In the genomic region with DNA sequence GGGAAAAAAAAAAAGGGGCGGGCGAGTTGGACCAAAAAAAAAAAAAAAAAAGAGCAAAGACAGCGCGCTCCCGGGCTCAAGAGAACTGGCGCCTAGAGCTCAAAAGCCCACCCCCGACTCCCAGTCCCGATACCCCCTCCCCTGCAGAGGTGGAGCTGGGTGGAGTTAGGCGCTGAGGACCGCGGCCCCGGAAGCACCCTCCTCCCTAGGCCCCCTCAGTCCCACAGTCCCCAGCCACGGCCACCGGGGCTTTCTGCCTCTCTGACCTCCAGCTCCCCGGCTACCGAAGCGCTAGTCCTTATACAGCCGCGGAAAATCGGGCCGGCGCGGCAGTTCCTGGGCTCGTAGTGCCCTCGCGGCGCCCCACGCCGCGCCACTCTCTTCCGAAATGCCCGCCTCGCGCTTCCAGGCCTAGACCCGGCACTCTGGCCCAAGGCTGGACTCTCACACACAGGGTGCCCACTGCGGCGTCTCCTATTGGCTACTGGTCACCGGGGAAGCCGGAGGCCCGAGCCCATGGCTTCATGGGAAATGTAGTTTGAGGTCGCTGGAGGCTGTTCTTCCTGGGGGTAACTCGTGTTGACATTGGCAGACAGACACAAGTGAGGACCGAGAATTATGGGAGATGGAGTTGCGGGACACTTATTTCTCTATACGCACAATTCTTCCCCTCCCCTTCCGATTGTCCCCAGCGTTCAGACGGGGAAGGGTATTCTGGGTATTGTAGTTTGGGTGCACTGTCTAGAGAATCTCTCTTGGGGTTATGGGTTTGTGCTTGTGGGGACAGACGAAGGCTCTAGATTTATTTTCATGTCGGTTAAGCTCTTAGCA, we compare ENCODE assay signal across 1 cellular context.
TF ChIP-seq lines count a peak whose summit lies in the region.

Gene ENOX2, minus strand, starts transcription at position 427 of the 831 bp plus-strand sequence. CDS start 199,993 bp downstream, outside the sequence.

TF ChIP-seq in K562, 482 proteins besides CTCF, POLR2A, EP300 and RAD21 (continued from another document and continues in another):
- TF ChIP-seq THAP12 (CRISPR knock-in tag; IDR thresholded peaks at IDR 0.05): 0 out of 2 replicates have a peak, but pooled peaks have one; percentile 40
- no peak for TF ChIP-seq SNRNP70 (optimal IDR thresholded peaks at IDR 0.05; ENCODE audit: low read depth, low read length)
- TF ChIP-seq BRF1 (IDR thresholded peaks at IDR 0.05; ENCODE audit: borderline replicate concordance, extremely low read depth, insufficient read length): no peak
- no peak for TF ChIP-seq ZNF57 (CRISPR knock-in tag; IDR thresholded peaks at IDR 0.05)
- TF ChIP-seq, protein P1, sequence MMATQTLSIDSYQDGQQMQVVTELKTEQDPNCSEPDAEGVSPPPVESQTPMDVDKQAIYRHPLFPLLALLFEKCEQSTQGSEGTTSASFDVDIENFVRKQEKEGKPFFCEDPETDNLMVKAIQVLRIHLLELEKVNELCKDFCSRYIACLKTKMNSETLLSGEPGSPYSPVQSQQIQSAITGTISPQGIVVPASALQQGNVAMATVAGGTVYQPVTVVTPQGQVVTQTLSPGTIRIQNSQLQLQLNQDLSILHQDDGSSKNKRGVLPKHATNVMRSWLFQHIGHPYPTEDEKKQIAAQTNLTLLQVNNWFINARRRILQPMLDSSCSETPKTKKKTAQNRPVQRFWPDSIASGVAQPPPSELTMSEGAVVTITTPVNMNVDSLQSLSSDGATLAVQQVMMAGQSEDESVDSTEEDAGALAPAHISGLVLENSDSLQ (IDR thresholded peaks at IDR 0.05): peak; percentile 83
- TF ChIP-seq NELFE (IDR thresholded peaks at IDR 0.05; ENCODE audit: insufficient read depth, insufficient read length): no peak
- TF ChIP-seq PHF20 (IDR thresholded peaks at IDR 0.05; ENCODE audit: partially characterized antibody): peak; percentile 95
- no peak for TF ChIP-seq ZC3H8 (IDR thresholded peaks at IDR 0.05)
- peak; percentile 41; the same call in 1 of the 2 replicates for TF ChIP-seq C11orf30 (IDR thresholded peaks at IDR 0.05; ENCODE audit: low read depth)
- peak; percentile 92 for TF ChIP-seq ZNF384 (IDR thresholded peaks at IDR 0.05; ENCODE audit: low read depth, low read length)
- no peak for TF ChIP-seq KDM1A (IDR thresholded peaks at IDR 0.05)
- no peak for TF ChIP-seq MYNN (IDR thresholded peaks at IDR 0.05)
- no peak for TF ChIP-seq MYNN (CRISPR knock-in tag; IDR thresholded peaks at IDR 0.05)
- TF ChIP-seq WHSC1 (IDR thresholded peaks at IDR 0.05; ENCODE audit: low read length): no peak
- no peak for TF ChIP-seq RFX7 (CRISPR knock-in tag; IDR thresholded peaks at IDR 0.05)
- TF ChIP-seq, protein P2, sequence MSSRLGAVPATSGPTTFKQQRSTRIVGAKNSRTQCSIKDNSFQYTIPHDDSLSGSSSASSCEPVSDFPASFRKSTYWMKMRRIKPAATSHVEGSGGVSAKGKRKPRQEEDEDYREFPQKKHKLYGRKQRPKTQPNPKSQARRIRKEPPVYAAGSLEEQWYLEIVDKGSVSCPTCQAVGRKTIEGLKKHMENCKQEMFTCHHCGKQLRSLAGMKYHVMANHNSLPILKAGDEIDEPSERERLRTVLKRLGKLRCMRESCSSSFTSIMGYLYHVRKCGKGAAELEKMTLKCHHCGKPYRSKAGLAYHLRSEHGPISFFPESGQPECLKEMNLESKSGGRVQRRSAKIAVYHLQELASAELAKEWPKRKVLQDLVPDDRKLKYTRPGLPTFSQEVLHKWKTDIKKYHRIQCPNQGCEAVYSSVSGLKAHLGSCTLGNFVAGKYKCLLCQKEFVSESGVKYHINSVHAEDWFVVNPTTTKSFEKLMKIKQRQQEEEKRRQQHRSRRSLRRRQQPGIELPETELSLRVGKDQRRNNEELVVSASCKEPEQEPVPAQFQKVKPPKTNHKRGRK (tag; IDR thresholded peaks at IDR 0.05): no peak
- TF ChIP-seq SIN3A (IDR thresholded peaks at IDR 0.05; ENCODE audit: borderline replicate concordance in 2 of 2, control insufficient read depth in 1 of 2, low read depth in 2 of 2, low read length in 2 of 2): peak in 1 of 2 experiments; percentile 32; a peak in 1 of 4 replicates
- TF ChIP-seq ZNF280B (CRISPR knock-in tag; IDR thresholded peaks at IDR 0.05): no peak
- TF ChIP-seq, protein P3, sequence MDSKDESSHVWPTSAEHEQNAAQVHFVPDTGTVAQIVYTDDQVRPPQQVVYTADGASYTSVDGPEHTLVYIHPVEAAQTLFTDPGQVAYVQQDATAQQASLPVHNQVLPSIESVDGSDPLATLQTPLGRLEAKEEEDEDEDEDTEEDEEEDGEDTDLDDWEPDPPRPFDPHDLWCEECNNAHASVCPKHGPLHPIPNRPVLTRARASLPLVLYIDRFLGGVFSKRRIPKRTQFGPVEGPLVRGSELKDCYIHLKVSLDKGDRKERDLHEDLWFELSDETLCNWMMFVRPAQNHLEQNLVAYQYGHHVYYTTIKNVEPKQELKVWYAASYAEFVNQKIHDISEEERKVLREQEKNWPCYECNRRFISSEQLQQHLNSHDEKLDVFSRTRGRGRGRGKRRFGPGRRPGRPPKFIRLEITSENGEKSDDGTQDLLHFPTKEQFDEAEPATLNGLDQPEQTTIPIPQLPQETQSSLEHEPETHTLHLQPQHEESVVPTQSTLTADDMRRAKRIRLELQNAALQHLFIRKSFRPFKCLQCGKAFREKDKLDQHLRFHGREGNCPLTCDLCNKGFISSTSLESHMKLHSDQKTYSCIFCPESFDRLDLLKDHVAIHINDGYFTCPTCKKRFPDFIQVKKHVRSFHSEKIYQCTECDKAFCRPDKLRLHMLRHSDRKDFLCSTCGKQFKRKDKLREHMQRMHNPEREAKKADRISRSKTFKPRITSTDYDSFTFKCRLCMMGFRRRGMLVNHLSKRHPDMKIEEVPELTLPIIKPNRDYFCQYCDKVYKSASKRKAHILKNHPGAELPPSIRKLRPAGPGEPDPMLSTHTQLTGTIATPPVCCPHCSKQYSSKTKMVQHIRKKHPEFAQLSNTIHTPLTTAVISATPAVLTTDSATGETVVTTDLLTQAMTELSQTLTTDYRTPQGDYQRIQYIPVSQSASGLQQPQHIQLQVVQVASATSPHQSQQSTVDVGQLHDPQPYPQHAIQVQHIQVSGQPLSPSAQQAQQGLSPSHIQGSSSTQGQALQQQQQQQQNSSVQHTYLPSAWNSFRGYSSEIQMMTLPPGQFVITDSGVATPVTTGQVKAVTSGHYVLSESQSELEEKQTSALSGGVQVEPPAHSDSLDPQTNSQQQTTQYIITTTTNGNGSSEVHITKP (IDR thresholded peaks at IDR 0.05; ENCODE audit: partially characterized antibody): peak; percentile 7
- TF ChIP-seq POLR2AphosphoS2 (IDR thresholded peaks at IDR 0.05; ENCODE audit: low read length): no peak
- no peak for TF ChIP-seq CSDE1 (IDR thresholded peaks at IDR 0.05)
- TF ChIP-seq PPARD (CRISPR knock-in tag; IDR thresholded peaks at IDR 0.05): no peak
- TF ChIP-seq NONO (IDR thresholded peaks at IDR 0.05; ENCODE audit: low read depth in 2 of 2, low read length in 1 of 2): no peak
- no peak for TF ChIP-seq ZNF277 (CRISPR knock-in tag; IDR thresholded peaks at IDR 0.05; ENCODE audit: borderline replicate concordance)
- TF ChIP-seq IRF1 (CRISPR knock-in tag; IDR thresholded peaks at IDR 0.05; ENCODE audit: borderline replicate concordance): no peak
- TF ChIP-seq PTRF (tag; IDR thresholded peaks at IDR 0.05): no peak
- no peak for TF ChIP-seq ZNF696 (CRISPR knock-in tag; conservative IDR thresholded peaks at IDR 0.05)
- TF ChIP-seq FUS (optimal IDR thresholded peaks at IDR 0.05; ENCODE audit: low read depth, low read length): no peak
- TF ChIP-seq TARDBP (IDR thresholded peaks at IDR 0.05): no peak
- no peak for TF ChIP-seq ZNF778 (CRISPR knock-in tag; IDR thresholded peaks at IDR 0.05)
- TF ChIP-seq FOXO4 (CRISPR knock-in tag; IDR thresholded peaks at IDR 0.05): no peak
- no peak for TF ChIP-seq ERF (CRISPR knock-in tag; IDR thresholded peaks at IDR 0.05)
- TF ChIP-seq ZNF174 (CRISPR knock-in tag; IDR thresholded peaks at IDR 0.05): no peak
- TF ChIP-seq ZNF644 (tag; IDR thresholded peaks at IDR 0.05; ENCODE audit: low read depth): peak; percentile 69; the same call in 1 of the 2 replicates
- TF ChIP-seq E4F1 (CRISPR knock-in tag; IDR thresholded peaks at IDR 0.05; ENCODE audit: borderline replicate concordance): no peak
- no peak for TF ChIP-seq FOXP4 (CRISPR knock-in tag; IDR thresholded peaks at IDR 0.05; ENCODE audit: borderline replicate concordance)
- no peak for TF ChIP-seq RCOR1 (IDR thresholded peaks at IDR 0.05; ENCODE audit: borderline replicate concordance in 1 of 2, low read depth in 2 of 2, low read length in 2 of 2)
- no peak for TF ChIP-seq ILF3 (IDR thresholded peaks at IDR 0.05; ENCODE audit: borderline replicate concordance)
- no peak for TF ChIP-seq HDAC3 (IDR thresholded peaks at IDR 0.05; ENCODE audit: borderline replicate concordance, partially characterized antibody)
